In genomic region chr14:93049295-93049694, GRCh38 we compare ENCODE assay signal across 16 cellular contexts.
A peak's percentile ranks its signal among the peaks of the same experiment; 100 is the strongest.
DNase-seq lines count a peak whose midpoint lies in the region; ATAC-seq and TF ChIP-seq lines count a peak whose summit lies in the region.
"Had no signal": no experiment of that assay in that cellular context is flagged by ENCODE, and none has a peak within 500 bp of the region (broad histone marks: within the 10 kb centered on the region; RNA-seq: fewer than 3 reads in every experiment).

No MANE protein-coding gene starts in this region.

- no peaks in the 10 kb centered on the region for H3K27me3 ChIP-seq in duodenal mucosa (ENCODE audit: control insufficient read depth in 1 of 2, insufficient read depth in 2 of 2, low read length in 2 of 2)
- H3K27me3 ChIP-seq in CD8-positive, alpha-beta T cell (ENCODE audit: insufficient read depth, low read length) = no peaks in the 10 kb centered on the region

- no peak for TF ChIP-seq CTCF in Calu3 (IDR thresholded peaks at IDR 0.05; ENCODE audit: unreplicated experiment)
- no peak for TF ChIP-seq CTCF in progenitor cell of endocrine pancreas (IDR thresholded peaks at IDR 0.05; ENCODE audit: unreplicated experiment)
- no peak for TF ChIP-seq CTCF in CD8-positive, alpha-beta T cell (IDR thresholded peaks at IDR 0.05)

- H3K4me1 ChIP-seq in duodenal mucosa (ENCODE audit: control insufficient read depth in 1 of 2, insufficient read depth in 2 of 2, low read length in 2 of 2) = peaks cover 88 to 92% of the 10 kb centered on the region in 2 donors
- H3K4me1 ChIP-seq in CD8-positive, alpha-beta T cell (ENCODE audit: insufficient read depth, low read length) = peaks cover 23% of the 10 kb centered on the region

- H3K9ac ChIP-seq in duodenal mucosa (ENCODE audit: low read depth in 1 of 2, low read length in 2 of 2) = peak overlapping the region; percentile 50 to 53

- no peaks in the 10 kb centered on the region for H3K27me3 Mint-ChIP-seq in Calu3 (ENCODE audit: unreplicated experiment)
- H3K27me3 Mint-ChIP-seq in progenitor cell of endocrine pancreas = no peaks in the 10 kb centered on the region
- H3K27me3 Mint-ChIP-seq in CD8-positive, alpha-beta T cell (ENCODE audit: low read depth) = no peaks in the 10 kb centered on the region

- H3K9me3 Mint-ChIP-seq in Calu3 (ENCODE audit: low read depth, unreplicated experiment) = no peaks in the 10 kb centered on the region
- no peaks in the 10 kb centered on the region for H3K9me3 Mint-ChIP-seq in progenitor cell of endocrine pancreas (ENCODE audit: low read depth)
- H3K9me3 Mint-ChIP-seq in CD8-positive, alpha-beta T cell = no peaks in the 10 kb centered on the region

- intact Hi-C loops in Calu3 (cut with micrococcal nuclease; ENCODE audit: unreplicated experiment) = loop anchor here (5.0 kb wide), 1 partner anchor 102 kb away; no protein-coding TSS in a partner anchor
- intact Hi-C loops in CD8-positive, alpha-beta T cell (cut with DNase I, micrococcal nuclease) = no loop called here

- BruUV-seq in Calu3 (replicated peaks; lab: Mats Ljungman, UMichigan) = no TSS peak

- no peaks in the 10 kb centered on the region for H3K36me3 ChIP-seq in duodenal mucosa (ENCODE audit: control insufficient read depth in 1 of 2, insufficient read depth in 2 of 2, low read length in 2 of 2)
- peaks cover 5% of the 10 kb centered on the region for H3K36me3 ChIP-seq in CD8-positive, alpha-beta T cell (ENCODE audit: insufficient read depth, low read length)
- H3K36me3 ChIP-seq: lower lobe of right lung had no signal

- peak overlapping the region; percentile 77 for H3K27ac ChIP-seq in duodenal mucosa (ENCODE audit: low read depth, low read length)
- H3K27ac ChIP-seq in CD8-positive, alpha-beta T cell (ENCODE audit: low read depth, low read length) = no peak overlapping the region
- H3K27ac ChIP-seq: epithelial cell of prostate, lower lobe of right lung had no signal

- H3K4me3 ChIP-seq in duodenal mucosa (ENCODE audit: low read depth in 1 of 2, low read length in 2 of 2) = peak overlapping the region in 1 of 2 donors; percentile 7
- no peak overlapping the region for H3K4me3 ChIP-seq in CD8-positive, alpha-beta T cell (ENCODE audit: low read depth, low read length)
- H3K4me3 ChIP-seq: lower lobe of right lung had no signal

- no peaks in the 10 kb centered on the region for H3K9me3 ChIP-seq in duodenal mucosa (ENCODE audit: control insufficient read depth in 1 of 2, low read length in 2 of 2)
- no peaks in the 10 kb centered on the region for H3K9me3 ChIP-seq in CD8-positive, alpha-beta T cell (ENCODE audit: low read length)
- H3K9me3 ChIP-seq: lower lobe of right lung, psoas muscle had no signal

- peak overlapping the region; percentile 18 for H3K4me3 Mint-ChIP-seq in Calu3 (ENCODE audit: low read depth, unreplicated experiment)
- no peak overlapping the region for H3K4me3 Mint-ChIP-seq in progenitor cell of endocrine pancreas (ENCODE audit: low read depth)
- H3K4me3 Mint-ChIP-seq in CD8-positive, alpha-beta T cell = no peak overlapping the region

- H3K36me3 Mint-ChIP-seq in Calu3 (ENCODE audit: insufficient read depth, unreplicated experiment) (peaks cover 21% of the 10 kb centered on the region), progenitor cell of endocrine pancreas (ENCODE audit: insufficient read depth) (no peaks in the 10 kb centered on the region)
- H3K36me3 Mint-ChIP-seq in CD8-positive, alpha-beta T cell = peaks cover 28% of the 10 kb centered on the region

- peak overlapping the region; percentile 37 for H3K27ac Mint-ChIP-seq in Calu3 (ENCODE audit: unreplicated experiment)
- peak overlapping the region; percentile 73 for H3K27ac Mint-ChIP-seq in progenitor cell of endocrine pancreas
- H3K27ac Mint-ChIP-seq in CD8-positive, alpha-beta T cell = no peak overlapping the region

- DNase-seq in Calu3 (no peak), NCI-H510A (lab: John Stamatoyannopoulos, UW) (peak; percentile 23), progenitor cell of endocrine pancreas (ENCODE audit: low spot score, unreplicated experiment) (no peak), T-helper 2 cell (no peak), NCI-H2196 treated with DMSO at 0.1 percent for 48 hours (lab: John Stamatoyannopoulos, UW; ENCODE audit: unreplicated experiment) (no peak)
- DNase-seq in CD8-positive, alpha-beta T cell = no peak
- DNase-seq: GF-D8; H7; lower lobe of right lung; MM.1S; psoas muscle; stimulated activated CD4-positive, alpha-beta T cell treated with anti-CD3 and anti-CD28 coated beads, Interleukin-4, amount 100 ng/mL, for 4 hours; SW 1271 had no signal

- H3K4me1 Mint-ChIP-seq in Calu3 (ENCODE audit: low read depth, unreplicated experiment) (peaks cover 46% of the 10 kb centered on the region), progenitor cell of endocrine pancreas (ENCODE audit: low read depth) (peaks cover 18% of the 10 kb centered on the region)
- peaks cover 25% of the 10 kb centered on the region for H3K4me1 Mint-ChIP-seq in CD8-positive, alpha-beta T cell (ENCODE audit: low read depth)

- POLR2A ChIA-PET in CD8-positive, alpha-beta T cell (lab: Charles Lee) = no interaction called here

- no peak for ATAC-seq in CD8-positive, alpha-beta T cell
- ATAC-seq: activated CD4-positive, CD25-positive, alpha-beta regulatory T cell treated with anti-CD3 and anti-CD28 coated beads, Interleukin-2, amount 50 U/mL, for 24 hours had no signal

- CTCF ChIA-PET in Calu3 (lab: Charles Lee) = no interaction called here
- CTCF ChIA-PET in CD8-positive, alpha-beta T cell (lab: Charles Lee) = no interaction called here
